In the genomic region with DNA sequence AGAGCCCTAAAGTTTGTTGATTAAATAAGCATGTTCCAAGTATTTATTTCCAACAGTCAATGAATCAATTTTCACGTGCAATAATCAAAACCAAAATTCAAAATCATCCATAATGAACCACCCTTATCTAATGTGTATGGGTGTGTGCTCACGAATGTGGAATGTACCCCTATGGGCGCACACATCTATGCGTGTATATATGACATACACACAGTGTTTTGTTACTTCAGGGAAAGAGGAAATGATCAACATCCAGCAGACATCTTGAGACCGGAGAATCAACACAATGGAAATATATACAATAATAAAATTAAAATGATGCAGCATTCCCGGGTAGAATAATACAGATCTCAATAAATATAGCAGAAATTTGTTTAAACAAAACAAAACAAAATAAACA, we compare ENCODE assay signal across 16 cellular contexts. TPM values are rescaled to one million over a fixed set of nuclear protein-coding genes. Genes with fewer than 3 reads are reported as not detected.
DNase-seq lines count a peak whose midpoint lies in the region; ATAC-seq and TF ChIP-seq lines count a peak whose summit lies in the region.
"Had no signal": no experiment of that assay in that cellular context is flagged by ENCODE, and none has a peak within 500 bp of the region (broad histone marks: within the 10 kb centered on the region; RNA-seq: fewer than 3 reads in every experiment).

No MANE protein-coding gene starts in this region.

- H3K4me3 Mint-ChIP-seq in WTC11 (peak overlapping the region; percentile 92), glutamatergic neuron (ENCODE audit: unreplicated experiment) (peak overlapping the region; percentile 6), progenitor cell of endocrine pancreas (ENCODE audit: low read depth) (no peak overlapping the region)
- H3K4me3 Mint-ChIP-seq: B cell had no signal

- H3K36me3 Mint-ChIP-seq in WTC11: no peaks in the 10 kb centered on the region
- no peaks in the 10 kb centered on the region for H3K36me3 Mint-ChIP-seq in glutamatergic neuron (ENCODE audit: unreplicated experiment)
- H3K36me3 Mint-ChIP-seq in progenitor cell of endocrine pancreas (ENCODE audit: insufficient read depth): no peaks in the 10 kb centered on the region
- H3K36me3 Mint-ChIP-seq: CD4-positive, alpha-beta memory T cell had no signal

- peaks cover 16% of the 10 kb centered on the region for H3K4me1 ChIP-seq in A673 (ENCODE audit: insufficient read depth, low read length, poor library complexity, severe bottlenecking)

- DNase-seq in A673 (ENCODE audit: low spot score) (peak; percentile 64), WTC11 (ENCODE audit: low spot score) (no peak), glutamatergic neuron (no peak), progenitor cell of endocrine pancreas (ENCODE audit: low spot score, unreplicated experiment) (no peak), cerebellar nuclear complex (lab: John Stamatoyannopoulos, UW) (no peak)
- DNase-seq: CD4-positive, alpha-beta memory T cell; COR-L47; DND-41; GDM1 had no signal

- H3K4me1 Mint-ChIP-seq in WTC11: peaks cover 44% of the 10 kb centered on the region
- H3K4me1 Mint-ChIP-seq in glutamatergic neuron (ENCODE audit: low read depth, unreplicated experiment): peaks cover 13% of the 10 kb centered on the region
- peaks cover 16% of the 10 kb centered on the region for H3K4me1 Mint-ChIP-seq in progenitor cell of endocrine pancreas (ENCODE audit: low read depth)
- H3K4me1 Mint-ChIP-seq: B cell; CD4-positive, alpha-beta memory T cell had no signal

- BruUV-seq in A673 (replicated peaks; lab: Mats Ljungman, UMichigan): no TSS peak

- ATAC-seq in WTC11: no peak
- ATAC-seq in HG03521 (IDR thresholded peaks at IDR 0.05; ENCODE audit: unreplicated experiment): no peak
- ATAC-seq in GM18520 (IDR thresholded peaks at IDR 0.05; ENCODE audit: unreplicated experiment): no peak

- no peaks in the 10 kb centered on the region for H3K27me3 ChIP-seq in A673 (replicated peaks; ENCODE audit: insufficient read depth, low read depth, low read length, poor library complexity)

- no peaks in the 10 kb centered on the region for H3K9me3 Mint-ChIP-seq in WTC11
- peaks cover 10% of the 10 kb centered on the region for H3K9me3 Mint-ChIP-seq in glutamatergic neuron (ENCODE audit: unreplicated experiment)
- H3K9me3 Mint-ChIP-seq in progenitor cell of endocrine pancreas (ENCODE audit: low read depth): no peaks in the 10 kb centered on the region

- peak overlapping the region; percentile 84 for H3K4me3 ChIP-seq in A673 (ENCODE audit: low read depth, low read length, poor library complexity, severe bottlenecking)

- H3K27ac ChIP-seq in A673 (ENCODE audit: low read depth, low read length, poor library complexity, severe bottlenecking): peak overlapping the region; percentile 98
- H3K27ac ChIP-seq: C4-2B, KMS-11 had no signal

- H3K36me3 ChIP-seq in A673 (ENCODE audit: insufficient read depth, low read length, poor library complexity, severe bottlenecking): peaks cover 19% of the 10 kb centered on the region

- H3K27ac Mint-ChIP-seq in WTC11: no peak overlapping the region
- H3K27ac Mint-ChIP-seq in glutamatergic neuron (ENCODE audit: unreplicated experiment): no peak overlapping the region
- H3K27ac Mint-ChIP-seq in progenitor cell of endocrine pancreas: peak overlapping the region; percentile 30
- H3K27ac Mint-ChIP-seq: B cell; CD4-positive, alpha-beta memory T cell had no signal

- intact Hi-C loops in A673 (cut with micrococcal nuclease; ENCODE audit: unreplicated experiment): loop anchor here (5.0 kb wide), 8 partner anchors 79 to 1731 kb away; partner anchors contain the start of genes AASS, CADPS2 and TMEM229A

- H3K9me3 ChIP-seq in A673 (ENCODE audit: low read depth, low read length, poor library complexity, severe bottlenecking): no peaks in the 10 kb centered on the region

- POLR2A ChIA-PET in A673 (lab: Charles Lee; ENCODE audit: low non-redundant PET): no interaction called here
- POLR2A ChIA-PET in WTC11 (lab: Charles Lee): no interaction called here

- H3K27me3 Mint-ChIP-seq in WTC11 (ENCODE audit: low read depth) (peaks cover 92% of the 10 kb centered on the region), glutamatergic neuron (ENCODE audit: unreplicated experiment) (peaks cover 33% of the 10 kb centered on the region), progenitor cell of endocrine pancreas (peaks cover 94% of the 10 kb centered on the region)

- CTCF ChIA-PET in A673 (lab: Charles Lee) (interaction anchor here (0.8 kb wide), 1 partner anchor 678 kb away, joined by 3 read pairs; no protein-coding TSS in a partner anchor), WTC11 (lab: Charles Lee) (interaction anchor here (1.3 to 2.2 kb wide), 2 partner anchors 15 to 232 kb away, joined by 4 to 7 read pairs; no protein-coding TSS in a partner anchor)

- TF ChIP-seq CTCF in A673 (conservative IDR thresholded peaks at IDR 0.05; ENCODE audit: low read depth, low read length) (no peak), WTC11 (IDR thresholded peaks at IDR 0.05) (no peak), glutamatergic neuron (IDR thresholded peaks at IDR 0.05; ENCODE audit: partially characterized antibody, unreplicated experiment) (no peak), progenitor cell of endocrine pancreas (IDR thresholded peaks at IDR 0.05; ENCODE audit: unreplicated experiment) (no peak)

TF ChIP-seq in WTC11, 78 proteins besides CTCF, POLR2A, EP300 and RAD21:
- TF ChIP-seq ZNF219 (CRISPR knock-in tag; IDR thresholded peaks at IDR 0.05; ENCODE audit: borderline replicate concordance) (no peak), SP1 (CRISPR knock-in tag; conservative IDR thresholded peaks at IDR 0.05) (no peak), ATF3 (CRISPR knock-in tag; conservative IDR thresholded peaks at IDR 0.05) (no peak), ZNF423 (CRISPR knock-in tag; IDR thresholded peaks at IDR 0.05) (no peak), ZBTB21 (CRISPR knock-in tag; IDR thresholded peaks at IDR 0.05; ENCODE audit: borderline replicate concordance) (no peak), ZNF671 (CRISPR knock-in tag; IDR thresholded peaks at IDR 0.05) (no peak), FOXP1 (CRISPR knock-in tag; IDR thresholded peaks at IDR 0.05; ENCODE audit: borderline replicate concordance) (no peak), SOX15 (CRISPR knock-in tag; IDR thresholded peaks at IDR 0.05) (no peak), ZNF281 (CRISPR knock-in tag; IDR thresholded peaks at IDR 0.05) (no peak), TEAD4 (CRISPR knock-in tag; IDR thresholded peaks at IDR 0.05) (no peak), PRRX2 (CRISPR knock-in tag; IDR thresholded peaks at IDR 0.05) (no peak), ZNF396 (CRISPR knock-in tag; IDR thresholded peaks at IDR 0.05; ENCODE audit: borderline replicate concordance) (no peak)
- TF ChIP-seq, protein P1, sequence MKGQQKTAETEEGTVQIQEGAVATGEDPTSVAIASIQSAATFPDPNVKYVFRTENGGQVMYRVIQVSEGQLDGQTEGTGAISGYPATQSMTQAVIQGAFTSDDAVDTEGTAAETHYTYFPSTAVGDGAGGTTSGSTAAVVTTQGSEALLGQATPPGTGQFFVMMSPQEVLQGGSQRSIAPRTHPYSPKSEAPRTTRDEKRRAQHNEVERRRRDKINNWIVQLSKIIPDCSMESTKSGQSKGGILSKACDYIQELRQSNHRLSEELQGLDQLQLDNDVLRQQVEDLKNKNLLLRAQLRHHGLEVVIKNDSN (CRISPR knock-in tag; IDR thresholded peaks at IDR 0.05): no peak

RNA-seq across cellular contexts. Expression of gene FEZF1, which starts 3.3 kb away (rescaled TPM):
- total RNA-seq in A673 (2021) (85.9 and 114 TPM in 2 replicates), WTC11 (2021) (11.1 to 20.0 TPM (median 11.6 TPM) in 3 replicates), glutamatergic neuron (ENCODE audit: unreplicated experiment) (12.7 TPM), progenitor cell of endocrine pancreas (not detected in 2 replicates)
- total RNA-seq: A172; B cell; CD4-positive, alpha-beta memory T cell; HT-29 had no signal

Comparison
In these comparisons a context has a peak if more than half of its experiments do, and no peak if none do; other contexts are left out.
1. RNA of gene FEZF1, which starts 3.3 kb away (total RNA-seq): 85.9 to 114 TPM in A673, 11.1 to 20.0 TPM in WTC11 and 12.7 TPM in glutamatergic neuron (single experiment); not detected in progenitor cell of endocrine pancreas; every median in the first group is over 10 times any median in the second.